In the genomic region with DNA sequence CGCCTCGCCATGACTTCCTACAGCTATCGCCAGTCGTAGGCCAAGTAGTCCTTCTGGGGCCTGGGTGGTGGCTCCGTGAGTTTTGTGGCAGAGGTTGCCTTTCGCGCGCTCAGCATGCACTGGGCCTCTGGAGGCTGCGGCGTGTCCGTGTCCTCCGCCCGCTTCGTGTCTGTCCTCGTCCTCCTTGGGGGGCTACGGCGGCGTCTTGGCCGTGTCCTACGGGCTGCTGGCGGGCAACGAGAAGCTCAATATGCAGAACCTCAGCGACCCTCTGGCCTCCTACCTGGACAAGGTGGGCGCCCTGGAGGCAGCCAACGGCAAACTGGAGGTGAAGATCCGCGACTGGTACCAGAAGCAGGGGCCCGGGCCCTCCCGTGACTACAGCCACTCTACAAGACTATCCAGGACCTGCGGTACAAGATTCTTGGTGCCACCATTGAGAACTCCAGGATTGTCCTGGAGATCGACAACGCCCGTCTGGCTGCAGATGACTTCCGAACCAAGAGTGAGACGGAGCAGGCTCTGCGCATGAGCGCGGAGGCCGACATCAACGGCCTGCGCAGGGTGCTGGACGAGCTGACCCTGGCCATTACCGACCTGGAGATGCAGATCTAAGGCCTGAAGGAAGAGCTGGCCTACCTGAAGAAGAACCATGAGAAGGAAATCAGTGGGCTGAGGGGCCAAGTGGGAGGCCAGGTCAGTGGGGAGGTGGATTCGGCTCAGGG, we compare ENCODE assay signal across 16 cellular contexts.
A peak's percentile ranks its signal among the peaks of the same experiment; 100 is the strongest.
DNase-seq lines count a peak whose midpoint lies in the region; ATAC-seq, FAIRE-seq and TF ChIP-seq lines count a peak whose summit lies in the region.
"Had no signal": no experiment of that assay in that cellular context is flagged by ENCODE, and none has a peak within 500 bp of the region (broad histone marks: within the 10 kb centered on the region; RNA-seq: fewer than 3 reads in every experiment).

No MANE protein-coding gene starts in this region.

- H3K36me3 Mint-ChIP-seq in glutamatergic neuron (ENCODE audit: unreplicated experiment), result no peaks in the 10 kb centered on the region
- H3K36me3 Mint-ChIP-seq: CD14-positive monocyte; CD8-positive, alpha-beta T cell had no signal

- peaks cover 1% of the 10 kb centered on the region for H3K9me3 Mint-ChIP-seq in glutamatergic neuron (ENCODE audit: unreplicated experiment)

- ATAC-seq in left ventricle myocardium superior (no peak), Right ventricle myocardium superior (ENCODE audit: poor library complexity) (no peak), sciatic nerve (peak; percentile 44)
- ATAC-seq: CD8-positive, alpha-beta T cell; GM12878 had no signal

- intact Hi-C loops in left ventricle myocardium superior (cut with micrococcal nuclease), result no loop called here
- intact Hi-C loops in Right ventricle myocardium superior (cut with DNase I), result no loop called here
- intact Hi-C loops in sciatic nerve (cut with DNase I), result no loop called here

- DNase-seq in left ventricle myocardium superior, result peak; percentile 20
- DNase-seq in Right ventricle myocardium superior, result no peak
- DNase-seq in HTR-8/SVneo (ENCODE audit: insufficient read length, low spot score), result no peak
- no peak for DNase-seq in sciatic nerve (ENCODE audit: low spot score)
- DNase-seq in effector CD8-positive, alpha-beta T cell (lab: John Stamatoyannopoulos, UW), result no peak
- DNase-seq in glutamatergic neuron, result no peak
- DNase-seq in globus pallidus (ENCODE audit: low spot score), result no peak
- DNase-seq: 8988T; Calu3; CD8-positive, alpha-beta T cell; DMS79 treated with DMSO at 0.1 percent for 48 hours; GF-D8; GOT3; H7 had no signal

- TF ChIP-seq CTCF in glutamatergic neuron (IDR thresholded peaks at IDR 0.05; ENCODE audit: partially characterized antibody, unreplicated experiment), result no peak

- H3K27me3 Mint-ChIP-seq in glutamatergic neuron (ENCODE audit: unreplicated experiment), result no peaks in the 10 kb centered on the region

- H3K4me3 Mint-ChIP-seq in glutamatergic neuron (ENCODE audit: unreplicated experiment), result no peak overlapping the region
- H3K4me3 Mint-ChIP-seq: CD14-positive monocyte; CD8-positive, alpha-beta T cell had no signal

- H3K4me1 Mint-ChIP-seq in glutamatergic neuron (ENCODE audit: low read depth, unreplicated experiment), result no peaks in the 10 kb centered on the region
- H3K4me1 Mint-ChIP-seq: CD14-positive monocyte had no signal

- no peak overlapping the region for H3K27ac Mint-ChIP-seq in glutamatergic neuron (ENCODE audit: unreplicated experiment)
- H3K27ac Mint-ChIP-seq: CD8-positive, alpha-beta T cell had no signal

- FAIRE-seq in HTR-8/SVneo (lab: Jason Lieb, UNC), result peak; percentile 9
- FAIRE-seq: GM12878 had no signal
